ENCODE assay signal across 6 cellular contexts in genomic region chr16:78485899-78486221, GRCh38.
"Had no signal": no experiment of that assay in that cellular context is flagged by ENCODE, and none has a peak within 500 bp of the region (broad histone marks: within the 10 kb centered on the region; RNA-seq: fewer than 3 reads in every experiment).

No MANE protein-coding gene starts in this region.

- H3K4me3 ChIP-seq: GM23338, K562 had no signal

- H3K27ac Mint-ChIP-seq: GM23338, H9 had no signal

- DNase-seq: H9, HCEC 1CT, IMR-90 had no signal

- H2AFZ ChIP-seq: GM23338 had no signal

- H3K4me2 ChIP-seq: GM23338 had no signal

- H3K4me1 Mint-ChIP-seq: GM23338, H9 had no signal

- H3K9me3 Mint-ChIP-seq: GM23338, H9 had no signal

- H3K27ac ChIP-seq: HL-60 had no signal

- H3K4me3 Mint-ChIP-seq: GM23338, H9 had no signal

- ATAC-seq: GM23338, K562 had no signal
